ENCODE assay signal across 14 cellular contexts in genomic region chr2:119230219-119230618, GRCh38.
"Had no signal": no experiment of that assay in that cellular context is flagged by ENCODE, and none has a peak within 500 bp of the region (broad histone marks: within the 10 kb centered on the region; RNA-seq: fewer than 3 reads in every experiment).

No MANE protein-coding gene starts in this region.

- H3K27me3 Mint-ChIP-seq: natural killer cell treated with Interleukin-12 subunit alpha and Interleukin-12 subunit beta and Interleukin-15 and Interleukin-18, amount 100 ng/mL, for 72 hours; stimulated activated memory B cell treated with anti-CD40 and anti-IgM and Interleukin-4, amounts not matched to agents 10 μg/mL and 1 μg/mL and 100 μg/mL, for 72 hours had no signal

- H3K4me1 ChIP-seq: tibial artery, uterus had no signal

- H3K27ac ChIP-seq: epithelial cell of prostate, ovary, tibial artery, uterus had no signal

- H3K27ac Mint-ChIP-seq: effector memory CD8-positive, alpha-beta T cell; natural killer cell treated with Interleukin-12 subunit alpha and Interleukin-12 subunit beta and Interleukin-15 and Interleukin-18, amount 100 ng/mL, for 72 hours; stimulated activated memory B cell treated with anti-CD40 and anti-IgM and Interleukin-4, amounts not matched to agents 10 μg/mL and 1 μg/mL and 100 μg/mL, for 72 hours; T-helper 2 cell treated with Interferon-gamma antibody and Interleukin-4, amounts not matched to agents 5 μg/mL and 100 μg/mL, for 36 hours had no signal

- H3K4me3 ChIP-seq: ovary, tibial artery, uterus had no signal

- H3K36me3 Mint-ChIP-seq: natural killer cell treated with Interleukin-12 subunit alpha and Interleukin-12 subunit beta and Interleukin-15 and Interleukin-18, amount 100 ng/mL, for 72 hours; stimulated activated memory B cell treated with anti-CD40 and anti-IgM and Interleukin-4, amounts not matched to agents 10 μg/mL and 1 μg/mL and 100 μg/mL, for 72 hours had no signal

- ATAC-seq: effector memory CD8-positive, alpha-beta T cell; left lobe of liver; natural killer cell treated with Interleukin-12 subunit alpha and Interleukin-12 subunit beta and Interleukin-15 and Interleukin-18, amount 100 ng/mL, for 72 hours; stimulated activated memory B cell treated with anti-CD40 and anti-IgM and Interleukin-4, amounts not matched to agents 10 μg/mL and 1 μg/mL and 100 μg/mL, for 72 hours had no signal

- H3K4me3 Mint-ChIP-seq: effector memory CD8-positive, alpha-beta T cell; natural killer cell treated with Interleukin-12 subunit alpha and Interleukin-12 subunit beta and Interleukin-15 and Interleukin-18, amount 100 ng/mL, for 72 hours; stimulated activated memory B cell treated with anti-CD40 and anti-IgM and Interleukin-4, amounts not matched to agents 10 μg/mL and 1 μg/mL and 100 μg/mL, for 72 hours; T-helper 2 cell treated with Interferon-gamma antibody and Interleukin-4, amounts not matched to agents 5 μg/mL and 100 μg/mL, for 36 hours had no signal

- H3K36me3 ChIP-seq: ovary, tibial artery, uterus had no signal

- H3K27me3 ChIP-seq: ovary, tibial artery, uterus had no signal

- H3K9me3 ChIP-seq: ovary, tibial artery, uterus had no signal

- H3K9me3 Mint-ChIP-seq: effector memory CD8-positive, alpha-beta T cell; natural killer cell treated with Interleukin-12 subunit alpha and Interleukin-12 subunit beta and Interleukin-15 and Interleukin-18, amount 100 ng/mL, for 72 hours; stimulated activated memory B cell treated with anti-CD40 and anti-IgM and Interleukin-4, amounts not matched to agents 10 μg/mL and 1 μg/mL and 100 μg/mL, for 72 hours; T-helper 2 cell treated with Interferon-gamma antibody and Interleukin-4, amounts not matched to agents 5 μg/mL and 100 μg/mL, for 36 hours had no signal

- DNase-seq: activated CD4-positive, alpha-beta T cell treated with anti-CD3 and anti-CD28 coated beads, Interleukin-2, amount 50 U/mL, for 1 hour; activated CD4-positive, CD25-positive, alpha-beta regulatory T cell; activated naive CD4-positive, alpha-beta T cell treated with Interleukin-2 at 50 U/mL for 16 hours; effector memory CD8-positive, alpha-beta T cell; mammary epithelial cell; ovary; stimulated activated CD4-positive, alpha-beta T cell treated with anti-CD3 and anti-CD28 coated beads, Interleukin-2, amount 100 ng/mL, for 48 hours; tibial artery; uterus had no signal
